ENCODE assay signal across 22 cellular contexts in the genomic region with DNA sequence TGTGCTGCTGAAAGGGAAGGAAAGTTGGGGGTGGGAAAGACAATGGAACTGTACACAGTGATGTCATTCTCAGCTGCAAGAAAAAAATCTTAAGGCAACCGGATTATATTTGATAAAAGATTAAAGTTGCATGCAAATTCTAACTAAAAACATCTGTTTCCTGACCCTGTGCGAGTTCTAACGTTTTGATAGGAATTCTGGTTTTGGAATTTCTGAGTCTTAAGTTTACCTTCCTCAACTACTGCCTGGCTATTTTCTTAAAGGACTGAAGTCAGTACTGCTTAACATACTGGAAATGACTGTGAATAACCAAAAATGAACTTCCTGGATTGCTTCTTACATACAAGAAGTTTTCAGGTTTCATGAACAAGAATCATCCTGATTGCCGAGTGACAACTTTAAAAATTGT.
DNase-seq lines count a peak whose midpoint lies in the region; ATAC-seq, FAIRE-seq and TF ChIP-seq lines count a peak whose summit lies in the region.
"Had no signal": no experiment of that assay in that cellular context is flagged by ENCODE, and none has a peak within 500 bp of the region (broad histone marks: within the 10 kb centered on the region; RNA-seq: fewer than 3 reads in every experiment).

No MANE protein-coding gene starts in this region.

- H3K18ac ChIP-seq in mesendoderm (ENCODE audit: low read length) = no peak overlapping the region

- no peak overlapping the region for H3K56ac ChIP-seq in mesendoderm (ENCODE audit: low read length)

- H3K4me3 ChIP-seq in AG09309 (ENCODE audit: control insufficient read depth, low read depth, low read length) (no peak overlapping the region), HFF-Myc (replicated peaks; ENCODE audit: low read depth, low read length) (no peak overlapping the region), bronchial epithelial cell (ENCODE audit: low read depth, low read length) (no peak overlapping the region), mesendoderm (ENCODE audit: low read length) (no peak overlapping the region), MG63 (no peak overlapping the region)
- H3K4me3 ChIP-seq: BLaER1 treated with 17β-estradiol and CSF1 and Interleukin-3, amounts not matched to agents 10 nM and 100 nM; dorsolateral prefrontal cortex; ovary; stomach; uterus had no signal

- FAIRE-seq in bronchial epithelial cell (lab: Jason Lieb, UNC) = no peak
- FAIRE-seq: frontal cortex, small intestine had no signal

- H3K36me3 ChIP-seq in bronchial epithelial cell (ENCODE audit: control insufficient read depth, insufficient read depth, low read length) = no peaks in the 10 kb centered on the region
- no peaks in the 10 kb centered on the region for H3K36me3 ChIP-seq in mesendoderm (ENCODE audit: control insufficient read depth, insufficient read depth, low read length)
- H3K36me3 ChIP-seq in MG63 = no peaks in the 10 kb centered on the region
- H3K36me3 ChIP-seq: BLaER1 treated with 17β-estradiol and CSF1 and Interleukin-3, amounts not matched to agents 10 nM and 100 nM; ovary; stomach; uterus had no signal

- intact Hi-C loops in left ventricle myocardium superior (cut with micrococcal nuclease) = no loop called here

- no peak overlapping the region for H3K4ac ChIP-seq in mesendoderm (ENCODE audit: low read depth, low read length)

- peak; percentile 36 for ATAC-seq in left ventricle myocardium superior
- no peak for ATAC-seq in GM19395 (IDR thresholded peaks at IDR 0.05; ENCODE audit: unreplicated experiment)
- ATAC-seq in GM18907 (IDR thresholded peaks at IDR 0.05; ENCODE audit: unreplicated experiment) = no peak
- ATAC-seq: HCT116 had no signal

- H3K23ac ChIP-seq in mesendoderm (ENCODE audit: low read length) = no peak overlapping the region

- H2AK5ac ChIP-seq in mesendoderm (ENCODE audit: low read length) = no peak overlapping the region

- H4K5ac ChIP-seq in mesendoderm (ENCODE audit: low read length) = no peak overlapping the region

- H3K9me3 ChIP-seq in MG63 = no peaks in the 10 kb centered on the region
- H3K9me3 ChIP-seq: ovary, stomach, uterus had no signal

- H3K9ac ChIP-seq in mesendoderm (ENCODE audit: low read length) = no peak overlapping the region
- H3K9ac ChIP-seq: BLaER1 treated with 17β-estradiol and CSF1 and Interleukin-3, amounts not matched to agents 10 nM and 100 nM had no signal

- no peaks in the 10 kb centered on the region for H3K27me3 ChIP-seq in bronchial epithelial cell (ENCODE audit: control insufficient read depth, insufficient read depth, low read length)
- H3K27me3 ChIP-seq in mesendoderm (ENCODE audit: insufficient read depth, low read length, poor library complexity) = no peaks in the 10 kb centered on the region
- no peaks in the 10 kb centered on the region for H3K27me3 ChIP-seq in MG63
- H3K27me3 ChIP-seq: BLaER1 treated with 17β-estradiol and CSF1 and Interleukin-3, amounts not matched to agents 10 nM and 100 nM; dorsolateral prefrontal cortex; ovary; stomach; uterus had no signal

- H3K79me2 ChIP-seq in mesendoderm (ENCODE audit: control insufficient read depth, insufficient read depth, low read length) = no peaks in the 10 kb centered on the region

- H3K79me1 ChIP-seq in mesendoderm (ENCODE audit: low read length) = peaks cover 2% of the 10 kb centered on the region

- TF ChIP-seq CTCF in AG09309 (IDR thresholded peaks at IDR 0.05; ENCODE audit: control insufficient read depth, insufficient read depth, low read depth, low read length, missing control alignments) (no peak), HFF-Myc (IDR thresholded peaks at IDR 0.05; ENCODE audit: low read depth, low read length, missing control alignments) (no peak), bronchial epithelial cell (IDR thresholded peaks at IDR 0.05; ENCODE audit: insufficient read depth, low read length, severe bottlenecking) (no peak)

- H2BK120ac ChIP-seq in mesendoderm (ENCODE audit: low read depth, low read length) = no peak overlapping the region

- peak; percentile 33 for DNase-seq in AG09309 (ENCODE audit: low read depth)
- peak; percentile 42 for DNase-seq in HFF-Myc (ENCODE audit: extremely low read depth, low read depth)
- DNase-seq in bronchial epithelial cell (ENCODE audit: low read depth) = peak; percentile 1
- DNase-seq in left ventricle myocardium superior = no peak
- no peak for DNase-seq in mesendoderm
- no peak for DNase-seq in MG63
- DNase-seq: activated CD4-positive, alpha-beta T cell treated with anti-CD3 and anti-CD28 coated beads for 48 hours; DMS53; dorsolateral prefrontal cortex; KG1; NCI-H1105 treated with DMSO at 0.1 percent for 48 hours; ovary; SHP77; small intestine; stomach; T-helper 9 cell; uterus had no signal

- H3K27ac ChIP-seq in mesendoderm (ENCODE audit: low read depth, low read length) = no peak overlapping the region
- H3K27ac ChIP-seq: BLaER1 treated with 17β-estradiol and CSF1 and Interleukin-3, amounts not matched to agents 10 nM and 100 nM; ovary; stomach; uterus had no signal

- no CpG with 5 or more reads among the region's 4 CpGs for WGBS in mesendoderm (ENCODE audit: extremely low coverage, insufficient coverage, low lambda C conversion rate)

- H3K4me2 ChIP-seq in mesendoderm (ENCODE audit: low read length) = no peak overlapping the region
- H3K4me2 ChIP-seq: BLaER1 treated with 17β-estradiol and CSF1 and Interleukin-3, amounts not matched to agents 10 nM and 100 nM had no signal

- no peak overlapping the region for H2BK15ac ChIP-seq in mesendoderm (replicated peaks; ENCODE audit: low read depth)

- H4K8ac ChIP-seq in mesendoderm (ENCODE audit: low read depth, low read length) = no peak overlapping the region

- H3K4me1 ChIP-seq in mesendoderm (ENCODE audit: control insufficient read depth, low read depth, low read length) = no peaks in the 10 kb centered on the region
- H3K4me1 ChIP-seq: uterus had no signal

- no peak overlapping the region for H2BK5ac ChIP-seq in mesendoderm (ENCODE audit: low read length)

Comparison
In these comparisons a context has a peak if more than half of its experiments do, and no peak if none do; other contexts are left out.
1. DNase-seq: peak in AG09309 (single experiment), HFF-Myc (single experiment) and bronchial epithelial cell (single experiment); none in left ventricle myocardium superior (single experiment), mesendoderm (single experiment) and MG63 (single experiment).